1 cellular context compared by ENCODE assay signal in the genomic region with DNA sequence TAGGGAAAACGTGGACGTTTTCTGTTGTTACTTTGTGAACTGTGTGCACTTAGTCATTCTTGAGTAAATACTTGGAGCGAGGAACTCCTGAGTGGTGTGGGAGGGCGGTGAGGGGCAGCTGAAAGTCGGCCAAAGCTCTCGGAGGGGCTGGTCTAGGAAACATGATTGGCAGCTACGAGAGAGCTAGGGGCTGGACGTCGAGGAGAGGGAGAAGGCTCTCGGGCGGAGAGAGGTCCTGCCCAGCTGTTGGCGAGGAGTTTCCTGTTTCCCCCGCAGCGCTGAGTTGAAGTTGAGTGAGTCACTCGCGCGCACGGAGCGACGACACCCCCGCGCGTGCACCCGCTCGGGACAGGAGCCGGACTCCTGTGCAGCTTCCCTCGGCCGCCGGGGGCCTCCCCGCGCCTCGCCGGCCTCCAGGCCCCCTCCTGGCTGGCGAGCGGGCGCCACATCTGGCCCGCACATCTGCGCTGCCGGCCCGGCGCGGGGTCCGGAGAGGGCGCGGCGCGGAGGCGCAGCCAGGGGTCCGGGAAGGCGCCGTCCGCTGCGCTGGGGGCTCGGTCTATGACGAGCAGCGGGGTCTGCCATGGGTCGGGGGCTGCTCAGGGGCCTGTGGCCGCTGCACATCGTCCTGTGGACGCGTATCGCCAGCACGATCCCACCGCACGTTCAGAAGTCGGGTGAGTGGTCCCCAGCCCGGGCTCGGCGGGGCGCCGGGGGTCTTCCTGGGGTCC.
TF ChIP-seq lines count a peak whose summit lies in the region.

A gene (plus strand): TSS at position 301 of the 731 bp plus-strand sequence. CDS start 283 bp downstream, at position 584.

TF ChIP-seq in HEK293, 187 proteins besides CTCF, POLR2A, EP300 and RAD21 (continued from another document and continues in another):
- TF ChIP-seq, protein P1, sequence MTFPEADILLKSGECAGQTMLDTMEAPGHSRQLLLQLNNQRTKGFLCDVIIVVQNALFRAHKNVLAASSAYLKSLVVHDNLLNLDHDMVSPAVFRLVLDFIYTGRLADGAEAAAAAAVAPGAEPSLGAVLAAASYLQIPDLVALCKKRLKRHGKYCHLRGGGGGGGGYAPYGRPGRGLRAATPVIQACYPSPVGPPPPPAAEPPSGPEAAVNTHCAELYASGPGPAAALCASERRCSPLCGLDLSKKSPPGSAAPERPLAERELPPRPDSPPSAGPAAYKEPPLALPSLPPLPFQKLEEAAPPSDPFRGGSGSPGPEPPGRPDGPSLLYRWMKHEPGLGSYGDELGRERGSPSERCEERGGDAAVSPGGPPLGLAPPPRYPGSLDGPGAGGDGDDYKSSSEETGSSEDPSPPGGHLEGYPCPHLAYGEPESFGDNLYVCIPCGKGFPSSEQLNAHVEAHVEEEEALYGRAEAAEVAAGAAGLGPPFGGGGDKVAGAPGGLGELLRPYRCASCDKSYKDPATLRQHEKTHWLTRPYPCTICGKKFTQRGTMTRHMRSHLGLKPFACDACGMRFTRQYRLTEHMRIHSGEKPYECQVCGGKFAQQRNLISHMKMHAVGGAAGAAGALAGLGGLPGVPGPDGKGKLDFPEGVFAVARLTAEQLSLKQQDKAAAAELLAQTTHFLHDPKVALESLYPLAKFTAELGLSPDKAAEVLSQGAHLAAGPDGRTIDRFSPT (tag by site-specific recombination; IDR thresholded peaks at IDR 0.05) = peak; percentile 58; the same call in 1 of the 2 replicates
- TF ChIP-seq ZNF140 (tag by site-specific recombination; IDR thresholded peaks at IDR 0.05) (no peak), KLF10 (tag by site-specific recombination; IDR thresholded peaks at IDR 0.05) (peak; percentile 43; the same call in 1 of the 2 replicates), ZNF670 (tag by site-specific recombination; IDR thresholded peaks at IDR 0.05; ENCODE audit: low read depth) (no peak), ZNF658 (tag by site-specific recombination; IDR thresholded peaks at IDR 0.05) (no peak), GFI1B (tag by site-specific recombination; IDR thresholded peaks at IDR 0.05) (no peak), KLF16 (tag by site-specific recombination; IDR thresholded peaks at IDR 0.05) (no peak), TRIM28 (IDR thresholded peaks at IDR 0.05; ENCODE audit: borderline replicate concordance, low read length) (peak; percentile 71; the same call in 1 of the 2 replicates), ZNF366 (tag by site-specific recombination; conservative IDR thresholded peaks at IDR 0.05) (0 out of 2 replicates have a peak, but pooled peaks have one; percentile 10), ZNF623 (tag by site-specific recombination; IDR thresholded peaks at IDR 0.05) (peak; percentile 90), ZNF747 (tag by site-specific recombination; IDR thresholded peaks at IDR 0.05) (no peak), WT1 (tag by site-specific recombination; IDR thresholded peaks at IDR 0.05) (peak; percentile 41; the same call in 1 of the 2 replicates), ZNF121 (tag by site-specific recombination; IDR thresholded peaks at IDR 0.05) (no peak), ZNF549 (tag by site-specific recombination; IDR thresholded peaks at IDR 0.05) (peak; percentile 82), GLIS2 (tag by site-specific recombination; IDR thresholded peaks at IDR 0.05) (peak; percentile 77), ZBTB48 (tag by site-specific recombination; IDR thresholded peaks at IDR 0.05) (0 out of 2 replicates have a peak, but pooled peaks have one; percentile 20), ZNF501 (tag by site-specific recombination; IDR thresholded peaks at IDR 0.05) (no peak), ZNF596 (tag by site-specific recombination; IDR thresholded peaks at IDR 0.05) (peak; percentile 35; the same call in 1 of the 2 replicates), ZNF133 (tag by site-specific recombination; IDR thresholded peaks at IDR 0.05) (no peak), ZNF266 (tag by site-specific recombination; IDR thresholded peaks at IDR 0.05; ENCODE audit: low read depth) (no peak), ZNF19 (tag by site-specific recombination; IDR thresholded peaks at IDR 0.05; ENCODE audit: low read depth) (no peak), ZFHX2 (tag by site-specific recombination; conservative IDR thresholded peaks at IDR 0.05) (peak; percentile 56), ZNF48 (tag by site-specific recombination; IDR thresholded peaks at IDR 0.05) (no peak), ZNF335 (tag by site-specific recombination; conservative IDR thresholded peaks at IDR 0.05) (no peak)
- TF ChIP-seq, protein P2, sequence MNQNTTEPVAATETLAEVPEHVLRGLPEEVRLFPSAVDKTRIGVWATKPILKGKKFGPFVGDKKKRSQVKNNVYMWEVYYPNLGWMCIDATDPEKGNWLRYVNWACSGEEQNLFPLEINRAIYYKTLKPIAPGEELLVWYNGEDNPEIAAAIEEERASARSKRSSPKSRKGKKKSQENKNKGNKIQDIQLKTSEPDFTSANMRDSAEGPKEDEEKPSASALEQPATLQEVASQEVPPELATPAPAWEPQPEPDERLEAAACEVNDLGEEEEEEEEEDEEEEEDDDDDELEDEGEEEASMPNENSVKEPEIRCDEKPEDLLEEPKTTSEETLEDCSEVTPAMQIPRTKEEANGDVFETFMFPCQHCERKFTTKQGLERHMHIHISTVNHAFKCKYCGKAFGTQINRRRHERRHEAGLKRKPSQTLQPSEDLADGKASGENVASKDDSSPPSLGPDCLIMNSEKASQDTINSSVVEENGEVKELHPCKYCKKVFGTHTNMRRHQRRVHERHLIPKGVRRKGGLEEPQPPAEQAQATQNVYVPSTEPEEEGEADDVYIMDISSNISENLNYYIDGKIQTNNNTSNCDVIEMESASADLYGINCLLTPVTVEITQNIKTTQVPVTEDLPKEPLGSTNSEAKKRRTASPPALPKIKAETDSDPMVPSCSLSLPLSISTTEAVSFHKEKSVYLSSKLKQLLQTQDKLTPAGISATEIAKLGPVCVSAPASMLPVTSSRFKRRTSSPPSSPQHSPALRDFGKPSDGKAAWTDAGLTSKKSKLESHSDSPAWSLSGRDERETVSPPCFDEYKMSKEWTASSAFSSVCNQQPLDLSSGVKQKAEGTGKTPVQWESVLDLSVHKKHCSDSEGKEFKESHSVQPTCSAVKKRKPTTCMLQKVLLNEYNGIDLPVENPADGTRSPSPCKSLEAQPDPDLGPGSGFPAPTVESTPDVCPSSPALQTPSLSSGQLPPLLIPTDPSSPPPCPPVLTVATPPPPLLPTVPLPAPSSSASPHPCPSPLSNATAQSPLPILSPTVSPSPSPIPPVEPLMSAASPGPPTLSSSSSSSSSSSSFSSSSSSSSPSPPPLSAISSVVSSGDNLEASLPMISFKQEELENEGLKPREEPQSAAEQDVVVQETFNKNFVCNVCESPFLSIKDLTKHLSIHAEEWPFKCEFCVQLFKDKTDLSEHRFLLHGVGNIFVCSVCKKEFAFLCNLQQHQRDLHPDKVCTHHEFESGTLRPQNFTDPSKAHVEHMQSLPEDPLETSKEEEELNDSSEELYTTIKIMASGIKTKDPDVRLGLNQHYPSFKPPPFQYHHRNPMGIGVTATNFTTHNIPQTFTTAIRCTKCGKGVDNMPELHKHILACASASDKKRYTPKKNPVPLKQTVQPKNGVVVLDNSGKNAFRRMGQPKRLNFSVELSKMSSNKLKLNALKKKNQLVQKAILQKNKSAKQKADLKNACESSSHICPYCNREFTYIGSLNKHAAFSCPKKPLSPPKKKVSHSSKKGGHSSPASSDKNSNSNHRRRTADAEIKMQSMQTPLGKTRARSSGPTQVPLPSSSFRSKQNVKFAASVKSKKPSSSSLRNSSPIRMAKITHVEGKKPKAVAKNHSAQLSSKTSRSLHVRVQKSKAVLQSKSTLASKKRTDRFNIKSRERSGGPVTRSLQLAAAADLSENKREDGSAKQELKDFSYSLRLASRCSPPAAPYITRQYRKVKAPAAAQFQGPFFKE (tag by site-specific recombination; IDR thresholded peaks at IDR 0.05; ENCODE audit: borderline replicate concordance) = no peak
- TF ChIP-seq, protein P3, sequence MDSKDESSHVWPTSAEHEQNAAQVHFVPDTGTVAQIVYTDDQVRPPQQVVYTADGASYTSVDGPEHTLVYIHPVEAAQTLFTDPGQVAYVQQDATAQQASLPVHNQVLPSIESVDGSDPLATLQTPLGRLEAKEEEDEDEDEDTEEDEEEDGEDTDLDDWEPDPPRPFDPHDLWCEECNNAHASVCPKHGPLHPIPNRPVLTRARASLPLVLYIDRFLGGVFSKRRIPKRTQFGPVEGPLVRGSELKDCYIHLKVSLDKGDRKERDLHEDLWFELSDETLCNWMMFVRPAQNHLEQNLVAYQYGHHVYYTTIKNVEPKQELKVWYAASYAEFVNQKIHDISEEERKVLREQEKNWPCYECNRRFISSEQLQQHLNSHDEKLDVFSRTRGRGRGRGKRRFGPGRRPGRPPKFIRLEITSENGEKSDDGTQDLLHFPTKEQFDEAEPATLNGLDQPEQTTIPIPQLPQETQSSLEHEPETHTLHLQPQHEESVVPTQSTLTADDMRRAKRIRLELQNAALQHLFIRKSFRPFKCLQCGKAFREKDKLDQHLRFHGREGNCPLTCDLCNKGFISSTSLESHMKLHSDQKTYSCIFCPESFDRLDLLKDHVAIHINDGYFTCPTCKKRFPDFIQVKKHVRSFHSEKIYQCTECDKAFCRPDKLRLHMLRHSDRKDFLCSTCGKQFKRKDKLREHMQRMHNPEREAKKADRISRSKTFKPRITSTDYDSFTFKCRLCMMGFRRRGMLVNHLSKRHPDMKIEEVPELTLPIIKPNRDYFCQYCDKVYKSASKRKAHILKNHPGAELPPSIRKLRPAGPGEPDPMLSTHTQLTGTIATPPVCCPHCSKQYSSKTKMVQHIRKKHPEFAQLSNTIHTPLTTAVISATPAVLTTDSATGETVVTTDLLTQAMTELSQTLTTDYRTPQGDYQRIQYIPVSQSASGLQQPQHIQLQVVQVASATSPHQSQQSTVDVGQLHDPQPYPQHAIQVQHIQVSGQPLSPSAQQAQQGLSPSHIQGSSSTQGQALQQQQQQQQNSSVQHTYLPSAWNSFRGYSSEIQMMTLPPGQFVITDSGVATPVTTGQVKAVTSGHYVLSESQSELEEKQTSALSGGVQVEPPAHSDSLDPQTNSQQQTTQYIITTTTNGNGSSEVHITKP (tag by site-specific recombination; IDR thresholded peaks at IDR 0.05) = peak; percentile 75
- TF ChIP-seq, protein P4, sequence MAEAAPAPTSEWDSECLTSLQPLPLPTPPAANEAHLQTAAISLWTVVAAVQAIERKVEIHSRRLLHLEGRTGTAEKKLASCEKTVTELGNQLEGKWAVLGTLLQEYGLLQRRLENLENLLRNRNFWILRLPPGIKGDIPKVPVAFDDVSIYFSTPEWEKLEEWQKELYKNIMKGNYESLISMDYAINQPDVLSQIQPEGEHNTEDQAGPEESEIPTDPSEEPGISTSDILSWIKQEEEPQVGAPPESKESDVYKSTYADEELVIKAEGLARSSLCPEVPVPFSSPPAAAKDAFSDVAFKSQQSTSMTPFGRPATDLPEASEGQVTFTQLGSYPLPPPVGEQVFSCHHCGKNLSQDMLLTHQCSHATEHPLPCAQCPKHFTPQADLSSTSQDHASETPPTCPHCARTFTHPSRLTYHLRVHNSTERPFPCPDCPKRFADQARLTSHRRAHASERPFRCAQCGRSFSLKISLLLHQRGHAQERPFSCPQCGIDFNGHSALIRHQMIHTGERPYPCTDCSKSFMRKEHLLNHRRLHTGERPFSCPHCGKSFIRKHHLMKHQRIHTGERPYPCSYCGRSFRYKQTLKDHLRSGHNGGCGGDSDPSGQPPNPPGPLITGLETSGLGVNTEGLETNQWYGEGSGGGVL (tag by site-specific recombination; IDR thresholded peaks at IDR 0.05) = peak; percentile 84
- TF ChIP-seq, protein P5, sequence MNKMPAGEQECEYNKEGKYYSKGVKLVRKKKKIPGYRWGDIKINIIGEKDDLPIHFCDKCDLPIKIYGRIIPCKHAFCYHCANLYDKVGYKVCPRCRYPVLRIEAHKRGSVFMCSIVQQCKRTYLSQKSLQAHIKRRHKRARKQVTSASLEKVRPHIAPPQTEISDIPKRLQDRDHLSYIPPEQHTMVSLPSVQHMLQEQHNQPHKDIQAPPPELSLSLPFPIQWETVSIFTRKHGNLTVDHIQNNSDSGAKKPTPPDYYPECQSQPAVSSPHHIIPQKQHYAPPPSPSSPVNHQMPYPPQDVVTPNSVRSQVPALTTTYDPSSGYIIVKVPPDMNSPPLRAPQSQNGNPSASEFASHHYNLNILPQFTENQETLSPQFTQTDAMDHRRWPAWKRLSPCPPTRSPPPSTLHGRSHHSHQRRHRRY (tag by site-specific recombination; IDR thresholded peaks at IDR 0.05) = no peak
- TF ChIP-seq, protein P6, sequence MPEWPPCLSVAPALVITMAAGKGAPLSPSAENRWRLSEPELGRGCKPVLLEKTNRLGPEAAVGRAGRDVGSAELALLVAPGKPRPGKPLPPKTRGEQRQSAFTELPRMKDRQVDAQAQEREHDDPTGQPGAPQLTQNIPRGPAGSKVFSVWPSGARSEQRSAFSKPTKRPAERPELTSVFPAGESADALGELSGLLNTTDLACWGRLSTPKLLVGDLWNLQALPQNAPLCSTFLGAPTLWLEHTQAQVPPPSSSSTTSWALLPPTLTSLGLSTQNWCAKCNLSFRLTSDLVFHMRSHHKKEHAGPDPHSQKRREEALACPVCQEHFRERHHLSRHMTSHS (tag by site-specific recombination; IDR thresholded peaks at IDR 0.05) = no peak
- TF ChIP-seq, protein P7, sequence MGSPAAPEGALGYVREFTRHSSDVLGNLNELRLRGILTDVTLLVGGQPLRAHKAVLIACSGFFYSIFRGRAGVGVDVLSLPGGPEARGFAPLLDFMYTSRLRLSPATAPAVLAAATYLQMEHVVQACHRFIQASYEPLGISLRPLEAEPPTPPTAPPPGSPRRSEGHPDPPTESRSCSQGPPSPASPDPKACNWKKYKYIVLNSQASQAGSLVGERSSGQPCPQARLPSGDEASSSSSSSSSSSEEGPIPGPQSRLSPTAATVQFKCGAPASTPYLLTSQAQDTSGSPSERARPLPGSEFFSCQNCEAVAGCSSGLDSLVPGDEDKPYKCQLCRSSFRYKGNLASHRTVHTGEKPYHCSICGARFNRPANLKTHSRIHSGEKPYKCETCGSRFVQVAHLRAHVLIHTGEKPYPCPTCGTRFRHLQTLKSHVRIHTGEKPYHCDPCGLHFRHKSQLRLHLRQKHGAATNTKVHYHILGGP (tag by site-specific recombination; IDR thresholded peaks at IDR 0.05) = no peak
- TF ChIP-seq, protein P8, sequence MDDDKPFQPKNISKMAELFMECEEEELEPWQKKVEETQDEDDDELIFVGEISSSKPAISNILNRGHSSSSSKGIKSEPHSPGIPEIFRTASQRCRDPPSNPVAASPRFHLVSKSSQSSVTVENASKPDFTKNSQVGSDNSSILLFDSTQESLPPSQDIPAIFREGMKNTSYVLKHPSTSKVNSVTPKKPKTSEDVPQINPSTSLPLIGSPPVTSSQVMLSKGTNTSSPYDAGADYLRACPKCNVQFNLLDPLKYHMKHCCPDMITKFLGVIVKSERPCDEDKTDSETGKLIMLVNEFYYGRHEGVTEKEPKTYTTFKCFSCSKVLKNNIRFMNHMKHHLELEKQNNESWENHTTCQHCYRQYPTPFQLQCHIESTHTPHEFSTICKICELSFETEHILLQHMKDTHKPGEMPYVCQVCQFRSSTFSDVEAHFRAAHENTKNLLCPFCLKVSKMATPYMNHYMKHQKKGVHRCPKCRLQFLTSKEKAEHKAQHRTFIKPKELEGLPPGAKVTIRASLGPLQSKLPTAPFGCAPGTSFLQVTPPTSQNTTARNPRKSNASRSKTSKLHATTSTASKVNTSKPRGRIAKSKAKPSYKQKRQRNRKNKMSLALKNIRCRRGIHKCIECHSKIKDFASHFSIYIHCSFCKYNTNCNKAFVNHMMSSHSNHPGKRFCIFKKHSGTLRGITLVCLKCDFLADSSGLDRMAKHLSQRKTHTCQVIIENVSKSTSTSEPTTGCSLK (tag by site-specific recombination; IDR thresholded peaks at IDR 0.05) = no peak
